Comparison of ENCODE assay signal across 1 cellular context in the genomic region with DNA sequence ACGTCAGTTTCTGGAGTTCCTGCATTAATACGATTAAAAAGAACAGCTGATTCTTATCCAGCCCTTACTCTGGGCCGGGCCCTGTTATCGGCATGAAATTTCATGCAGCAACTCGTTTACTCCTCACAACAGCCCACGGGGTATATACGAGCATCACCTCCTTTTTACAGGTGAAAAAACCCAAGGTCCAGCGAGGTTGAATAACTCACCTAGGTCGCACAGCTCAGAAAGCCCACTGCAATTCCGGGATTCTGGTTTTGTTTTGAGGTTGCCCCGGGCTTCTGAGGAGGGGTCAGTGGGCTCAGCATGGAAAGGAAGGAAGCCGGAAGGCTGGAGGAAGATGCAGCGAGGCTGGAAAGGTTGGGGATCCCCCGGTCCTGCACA.
TF ChIP-seq lines count a peak whose summit lies in the region.

No MANE protein-coding gene starts in this region.

TF ChIP-seq in SK-N-SH, 30 proteins besides CTCF, POLR2A, EP300 and RAD21:
- TF ChIP-seq, protein P1, sequence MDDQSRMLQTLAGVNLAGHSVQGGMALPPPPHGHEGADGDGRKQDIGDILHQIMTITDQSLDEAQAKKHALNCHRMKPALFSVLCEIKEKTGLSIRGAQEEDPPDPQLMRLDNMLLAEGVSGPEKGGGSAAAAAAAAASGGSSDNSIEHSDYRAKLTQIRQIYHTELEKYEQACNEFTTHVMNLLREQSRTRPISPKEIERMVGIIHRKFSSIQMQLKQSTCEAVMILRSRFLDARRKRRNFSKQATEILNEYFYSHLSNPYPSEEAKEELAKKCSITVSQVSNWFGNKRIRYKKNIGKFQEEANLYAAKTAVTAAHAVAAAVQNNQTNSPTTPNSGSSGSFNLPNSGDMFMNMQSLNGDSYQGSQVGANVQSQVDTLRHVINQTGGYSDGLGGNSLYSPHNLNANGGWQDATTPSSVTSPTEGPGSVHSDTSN (IDR thresholded peaks at IDR 0.05), result no peak
- TF ChIP-seq POLR2AphosphoS5 (IDR thresholded peaks at IDR 0.05; ENCODE audit: low read depth, low read length), result no peak
- TF ChIP-seq, protein P2, sequence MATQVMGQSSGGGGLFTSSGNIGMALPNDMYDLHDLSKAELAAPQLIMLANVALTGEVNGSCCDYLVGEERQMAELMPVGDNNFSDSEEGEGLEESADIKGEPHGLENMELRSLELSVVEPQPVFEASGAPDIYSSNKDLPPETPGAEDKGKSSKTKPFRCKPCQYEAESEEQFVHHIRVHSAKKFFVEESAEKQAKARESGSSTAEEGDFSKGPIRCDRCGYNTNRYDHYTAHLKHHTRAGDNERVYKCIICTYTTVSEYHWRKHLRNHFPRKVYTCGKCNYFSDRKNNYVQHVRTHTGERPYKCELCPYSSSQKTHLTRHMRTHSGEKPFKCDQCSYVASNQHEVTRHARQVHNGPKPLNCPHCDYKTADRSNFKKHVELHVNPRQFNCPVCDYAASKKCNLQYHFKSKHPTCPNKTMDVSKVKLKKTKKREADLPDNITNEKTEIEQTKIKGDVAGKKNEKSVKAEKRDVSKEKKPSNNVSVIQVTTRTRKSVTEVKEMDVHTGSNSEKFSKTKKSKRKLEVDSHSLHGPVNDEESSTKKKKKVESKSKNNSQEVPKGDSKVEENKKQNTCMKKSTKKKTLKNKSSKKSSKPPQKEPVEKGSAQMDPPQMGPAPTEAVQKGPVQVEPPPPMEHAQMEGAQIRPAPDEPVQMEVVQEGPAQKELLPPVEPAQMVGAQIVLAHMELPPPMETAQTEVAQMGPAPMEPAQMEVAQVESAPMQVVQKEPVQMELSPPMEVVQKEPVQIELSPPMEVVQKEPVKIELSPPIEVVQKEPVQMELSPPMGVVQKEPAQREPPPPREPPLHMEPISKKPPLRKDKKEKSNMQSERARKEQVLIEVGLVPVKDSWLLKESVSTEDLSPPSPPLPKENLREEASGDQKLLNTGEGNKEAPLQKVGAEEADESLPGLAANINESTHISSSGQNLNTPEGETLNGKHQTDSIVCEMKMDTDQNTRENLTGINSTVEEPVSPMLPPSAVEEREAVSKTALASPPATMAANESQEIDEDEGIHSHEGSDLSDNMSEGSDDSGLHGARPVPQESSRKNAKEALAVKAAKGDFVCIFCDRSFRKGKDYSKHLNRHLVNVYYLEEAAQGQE (IDR thresholded peaks at IDR 0.05; ENCODE audit: low read depth, low read length), result no peak
- no peak for TF ChIP-seq FOSL2 (IDR thresholded peaks at IDR 0.05; ENCODE audit: borderline replicate concordance, low read depth)
- TF ChIP-seq, protein P3, sequence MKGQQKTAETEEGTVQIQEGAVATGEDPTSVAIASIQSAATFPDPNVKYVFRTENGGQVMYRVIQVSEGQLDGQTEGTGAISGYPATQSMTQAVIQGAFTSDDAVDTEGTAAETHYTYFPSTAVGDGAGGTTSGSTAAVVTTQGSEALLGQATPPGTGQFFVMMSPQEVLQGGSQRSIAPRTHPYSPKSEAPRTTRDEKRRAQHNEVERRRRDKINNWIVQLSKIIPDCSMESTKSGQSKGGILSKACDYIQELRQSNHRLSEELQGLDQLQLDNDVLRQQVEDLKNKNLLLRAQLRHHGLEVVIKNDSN (IDR thresholded peaks at IDR 0.05; ENCODE audit: borderline replicate concordance, low read depth), result no peak
- TF ChIP-seq, protein P4, sequence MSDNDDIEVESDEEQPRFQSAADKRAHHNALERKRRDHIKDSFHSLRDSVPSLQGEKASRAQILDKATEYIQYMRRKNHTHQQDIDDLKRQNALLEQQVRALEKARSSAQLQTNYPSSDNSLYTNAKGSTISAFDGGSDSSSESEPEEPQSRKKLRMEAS (IDR thresholded peaks at IDR 0.05; ENCODE audit: low read depth), result no peak
- TF ChIP-seq JUND (IDR thresholded peaks at IDR 0.05), result no peak
- TF ChIP-seq, protein P5, sequence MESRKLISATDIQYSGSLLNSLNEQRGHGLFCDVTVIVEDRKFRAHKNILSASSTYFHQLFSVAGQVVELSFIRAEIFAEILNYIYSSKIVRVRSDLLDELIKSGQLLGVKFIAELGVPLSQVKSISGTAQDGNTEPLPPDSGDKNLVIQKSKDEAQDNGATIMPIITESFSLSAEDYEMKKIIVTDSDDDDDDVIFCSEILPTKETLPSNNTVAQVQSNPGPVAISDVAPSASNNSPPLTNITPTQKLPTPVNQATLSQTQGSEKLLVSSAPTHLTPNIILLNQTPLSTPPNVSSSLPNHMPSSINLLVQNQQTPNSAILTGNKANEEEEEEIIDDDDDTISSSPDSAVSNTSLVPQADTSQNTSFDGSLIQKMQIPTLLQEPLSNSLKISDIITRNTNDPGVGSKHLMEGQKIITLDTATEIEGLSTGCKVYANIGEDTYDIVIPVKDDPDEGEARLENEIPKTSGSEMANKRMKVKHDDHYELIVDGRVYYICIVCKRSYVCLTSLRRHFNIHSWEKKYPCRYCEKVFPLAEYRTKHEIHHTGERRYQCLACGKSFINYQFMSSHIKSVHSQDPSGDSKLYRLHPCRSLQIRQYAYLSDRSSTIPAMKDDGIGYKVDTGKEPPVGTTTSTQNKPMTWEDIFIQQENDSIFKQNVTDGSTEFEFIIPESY (IDR thresholded peaks at IDR 0.05; ENCODE audit: borderline replicate concordance, low read depth), result no peak
- TF ChIP-seq TEAD4 (IDR thresholded peaks at IDR 0.05; ENCODE audit: borderline replicate concordance, insufficient read depth), result no peak
- TF ChIP-seq FOXM1 (IDR thresholded peaks at IDR 0.05; ENCODE audit: low read depth), result no peak
- TF ChIP-seq, protein P6, sequence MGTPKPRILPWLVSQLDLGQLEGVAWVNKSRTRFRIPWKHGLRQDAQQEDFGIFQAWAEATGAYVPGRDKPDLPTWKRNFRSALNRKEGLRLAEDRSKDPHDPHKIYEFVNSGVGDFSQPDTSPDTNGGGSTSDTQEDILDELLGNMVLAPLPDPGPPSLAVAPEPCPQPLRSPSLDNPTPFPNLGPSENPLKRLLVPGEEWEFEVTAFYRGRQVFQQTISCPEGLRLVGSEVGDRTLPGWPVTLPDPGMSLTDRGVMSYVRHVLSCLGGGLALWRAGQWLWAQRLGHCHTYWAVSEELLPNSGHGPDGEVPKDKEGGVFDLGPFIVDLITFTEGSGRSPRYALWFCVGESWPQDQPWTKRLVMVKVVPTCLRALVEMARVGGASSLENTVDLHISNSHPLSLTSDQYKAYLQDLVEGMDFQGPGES (IDR thresholded peaks at IDR 0.05; ENCODE audit: low read depth, low read length), result no peak
- TF ChIP-seq MXI1 (IDR thresholded peaks at IDR 0.05; ENCODE audit: low read depth, low read length), result no peak
- TF ChIP-seq TAF1 (IDR thresholded peaks at IDR 0.05; ENCODE audit: borderline replicate concordance, low read depth, low read length), result no peak
- no peak for TF ChIP-seq GABPA (IDR thresholded peaks at IDR 0.05; ENCODE audit: low read depth)
- no peak for TF ChIP-seq NFIC (IDR thresholded peaks at IDR 0.05; ENCODE audit: borderline replicate concordance)
- no peak for TF ChIP-seq RFX5 (IDR thresholded peaks at IDR 0.05; ENCODE audit: low read length)
- TF ChIP-seq CHD2 (IDR thresholded peaks at IDR 0.05; ENCODE audit: low read length, partially characterized antibody), result no peak
- TF ChIP-seq SIN3A (IDR thresholded peaks at IDR 0.05; ENCODE audit: borderline replicate concordance, low read depth, low read length), result no peak
- no peak for TF ChIP-seq NRF1 (IDR thresholded peaks at IDR 0.05; ENCODE audit: low read depth, low read length)
